In genomic region chr1:234381699-234382555, GRCh38 we compare ENCODE assay signal across 16 cellular contexts. TPM values are rescaled to one million over a fixed set of nuclear protein-coding genes. Genes with fewer than 3 reads are reported as not detected.
DNase-seq lines count a peak whose midpoint lies in the region; ATAC-seq and TF ChIP-seq lines count a peak whose summit lies in the region.
"Had no signal": no experiment of that assay in that cellular context is flagged by ENCODE, and none has a peak within 500 bp of the region (broad histone marks: within the 10 kb centered on the region; RNA-seq: fewer than 3 reads in every experiment).

No MANE protein-coding gene starts in this region.

- POLR2A ChIA-PET in CD4-positive, alpha-beta T cell (lab: Charles Lee), result interaction anchor here (1.3 kb wide), 1 partner anchor 9 kb away, joined by 5 read pairs; the partner anchor contains the start of gene COA6
- POLR2A ChIA-PET in naive thymus-derived CD4-positive, alpha-beta T cell (lab: Charles Lee), result interaction anchor here (0.7 to 2.7 kb wide), 3 partner anchors 9 to 26 kb away, joined by 3 to 19 read pairs (median 5); partner anchors contain the start of gene COA6

- no peak for DNase-seq in activated T-cell treated with anti-CD3 and anti-CD28 coated beads, Interleukin-2, amount 50 U/mL, for 24 hours
- DNase-seq in activated T-cell treated with anti-CD3 and anti-CD28 coated beads for 4 hours, result no peak
- no peak for DNase-seq in CD4-positive, alpha-beta T cell
- no peak for DNase-seq in T-helper 17 cell
- no peak for DNase-seq in naive thymus-derived CD4-positive, alpha-beta T cell
- DNase-seq in CD1c-positive myeloid dendritic cell (ENCODE audit: extremely low spot score), result no peak
- no peak for DNase-seq in NK-92 treated with Interleukin-12 subunit alpha and Interleukin-12 subunit beta, amount 100 ng/mL, for 24 hours (lab: John Stamatoyannopoulos, UW)
- DNase-seq: Calu3, H7, KG1, NCI-H1048, NCI-H510A treated with DMSO at 0.1 percent for 48 hours had no signal

- no peaks in the 10 kb centered on the region for H3K27me3 Mint-ChIP-seq in activated T-cell treated with anti-CD3 and anti-CD28 coated beads, Interleukin-2, amount 50 U/mL, for 24 hours
- H3K27me3 Mint-ChIP-seq in CD4-positive, alpha-beta T cell, result no peaks in the 10 kb centered on the region
- no peaks in the 10 kb centered on the region for H3K27me3 Mint-ChIP-seq in T-helper 17 cell
- H3K27me3 Mint-ChIP-seq in naive thymus-derived CD4-positive, alpha-beta T cell, result no peaks in the 10 kb centered on the region

- ATAC-seq in CD4-positive, alpha-beta T cell (ENCODE audit: poor library complexity), result no peak
- no peak for ATAC-seq in T-helper 17 cell
- ATAC-seq in naive thymus-derived CD4-positive, alpha-beta T cell, result no peak
- ATAC-seq in GM18517 (IDR thresholded peaks at IDR 0.05; ENCODE audit: unreplicated experiment), result no peak
- ATAC-seq: A549, Panc1 had no signal

- intact Hi-C loops in CD4-positive, alpha-beta T cell (cut with DNase I, micrococcal nuclease), result no loop called here
- intact Hi-C loops in naive thymus-derived CD4-positive, alpha-beta T cell (cut with micrococcal nuclease), result no loop called here

- H3K4me1 Mint-ChIP-seq in activated T-cell treated with anti-CD3 and anti-CD28 coated beads, Interleukin-2, amount 50 U/mL, for 24 hours (ENCODE audit: low read depth), result peaks cover 36% of the 10 kb centered on the region
- peaks cover 37% of the 10 kb centered on the region for H3K4me1 Mint-ChIP-seq in CD4-positive, alpha-beta T cell (ENCODE audit: low read depth)
- peaks cover 37% of the 10 kb centered on the region for H3K4me1 Mint-ChIP-seq in T-helper 17 cell
- peaks cover 16 to 49% (median 42%) of the 10 kb centered on the region in 7 donors for H3K4me1 Mint-ChIP-seq in naive thymus-derived CD4-positive, alpha-beta T cell

- H3K4me3 Mint-ChIP-seq in activated T-cell treated with anti-CD3 and anti-CD28 coated beads, Interleukin-2, amount 50 U/mL, for 24 hours, result no peak overlapping the region
- H3K4me3 Mint-ChIP-seq in CD4-positive, alpha-beta T cell, result no peak overlapping the region
- no peak overlapping the region for H3K4me3 Mint-ChIP-seq in T-helper 17 cell
- H3K4me3 Mint-ChIP-seq in naive thymus-derived CD4-positive, alpha-beta T cell, result no peak overlapping the region

- TF ChIP-seq CTCF in CD4-positive, alpha-beta T cell (IDR thresholded peaks at IDR 0.05), result no peak

- CTCF ChIA-PET in CD4-positive, alpha-beta T cell (lab: Charles Lee), result interaction anchor here (1.6 kb wide), 1 partner anchor 13 kb away, joined by 3 read pairs; no protein-coding TSS in a partner anchor
- CTCF ChIA-PET in naive thymus-derived CD4-positive, alpha-beta T cell (lab: Charles Lee), result no interaction called here

- no peaks in the 10 kb centered on the region for H3K4me1 ChIP-seq in naive thymus-derived CD4-positive, alpha-beta T cell (ENCODE audit: control insufficient read depth in 2 of 2, insufficient read depth in 2 of 2, low read length in 2 of 2)
- H3K4me1 ChIP-seq: A549 had no signal

- peaks cover 0 to 29% (median 0%) of the 10 kb centered on the region in 3 experiments for H3K36me3 ChIP-seq in naive thymus-derived CD4-positive, alpha-beta T cell (ENCODE audit: control insufficient read depth in 2 of 3, insufficient read depth in 3 of 3, low read length in 3 of 3)

- no peaks in the 10 kb centered on the region for H3K9me3 Mint-ChIP-seq in activated T-cell treated with anti-CD3 and anti-CD28 coated beads, Interleukin-2, amount 50 U/mL, for 24 hours
- H3K9me3 Mint-ChIP-seq in CD4-positive, alpha-beta T cell, result no peaks in the 10 kb centered on the region
- H3K9me3 Mint-ChIP-seq in naive thymus-derived CD4-positive, alpha-beta T cell, result peaks cover 0 to 6% (median 0%) of the 10 kb centered on the region in 11 donors

- no peak overlapping the region for H3K4me3 ChIP-seq in naive thymus-derived CD4-positive, alpha-beta T cell (ENCODE audit: low read length)
- H3K4me3 ChIP-seq: A549 had no signal

- H3K27ac Mint-ChIP-seq in activated T-cell treated with anti-CD3 and anti-CD28 coated beads, Interleukin-2, amount 50 U/mL, for 24 hours, result peak overlapping the region; percentile 70
- peak overlapping the region; percentile 38 for H3K27ac Mint-ChIP-seq in CD4-positive, alpha-beta T cell
- peak overlapping the region; percentile 41 for H3K27ac Mint-ChIP-seq in T-helper 17 cell
- H3K27ac Mint-ChIP-seq in naive thymus-derived CD4-positive, alpha-beta T cell, result peak overlapping the region in 7 of 9 donors; percentile 37 to 84 (median 71)

- no peaks in the 10 kb centered on the region for H3K27me3 ChIP-seq in CD4-positive, alpha-beta T cell (ENCODE audit: control insufficient read depth, insufficient read depth, low read length)
- no peaks in the 10 kb centered on the region for H3K27me3 ChIP-seq in naive thymus-derived CD4-positive, alpha-beta T cell (ENCODE audit: control insufficient read depth in 2 of 2, insufficient read depth in 2 of 2, low read length in 2 of 2)

- H3K36me3 Mint-ChIP-seq in activated T-cell treated with anti-CD3 and anti-CD28 coated beads, Interleukin-2, amount 50 U/mL, for 24 hours (ENCODE audit: low read depth), result peaks cover 92% of the 10 kb centered on the region
- H3K36me3 Mint-ChIP-seq in CD4-positive, alpha-beta T cell (ENCODE audit: low read depth), result peaks cover 86% of the 10 kb centered on the region
- H3K36me3 Mint-ChIP-seq in T-helper 17 cell (ENCODE audit: low read depth), result peaks cover 16% of the 10 kb centered on the region
- H3K36me3 Mint-ChIP-seq in naive thymus-derived CD4-positive, alpha-beta T cell, result peaks cover 9 to 63% (median 41%) of the 10 kb centered on the region in 5 donors

- H3K27ac ChIP-seq in CD4-positive, alpha-beta T cell (ENCODE audit: low read depth, low read length), result no peak overlapping the region
- H3K27ac ChIP-seq in naive thymus-derived CD4-positive, alpha-beta T cell (ENCODE audit: low read depth, low read length), result no peak overlapping the region
- H3K27ac ChIP-seq: A549, C4-2B had no signal

- H3K9me3 ChIP-seq in CD4-positive, alpha-beta T cell (ENCODE audit: control insufficient read depth, low read length), result no peaks in the 10 kb centered on the region
- H3K9me3 ChIP-seq in T-helper 17 cell (ENCODE audit: control insufficient read depth, low read length, poor library complexity, severe bottlenecking), result no peaks in the 10 kb centered on the region
- no peaks in the 10 kb centered on the region for H3K9me3 ChIP-seq in naive thymus-derived CD4-positive, alpha-beta T cell (ENCODE audit: control insufficient read depth in 2 of 3, low read length in 3 of 3)
- H3K9me3 ChIP-seq: A549 had no signal

RNA-seq across cellular contexts. Expression of gene COA6, which starts 8.7 kb away (rescaled TPM):
- 10 to 100 TPM; 10.0 to 12.2 TPM for total RNA-seq in CD4-positive, alpha-beta T cell
- 10 to 100 TPM; 11.3 to 14.0 TPM for total RNA-seq in T-helper 17 cell
- total RNA-seq in naive thymus-derived CD4-positive, alpha-beta T cell, result 10 to 100 TPM in 4 of 5 experiments, 1 to 10 TPM in 1; 9.5 to 47.3 (median 18.5) TPM
- polyA plus RNA-seq in naive thymus-derived CD4-positive, alpha-beta T cell, result 10 to 100 TPM; 31.6 to 52.7 TPM
